Comparison of ENCODE assay signal across 23 cellular contexts in genomic region chr19:35991731-35992450, GRCh38. TPM values are rescaled to one million over a fixed set of nuclear protein-coding genes. Genes with fewer than 3 reads are reported as not detected.
A peak's percentile ranks its signal among the peaks of the same experiment; 100 is the strongest.
DNase-seq lines count a peak whose midpoint lies in the region; ATAC-seq, FAIRE-seq and TF ChIP-seq lines count a peak whose summit lies in the region.
"Had no signal": no experiment of that assay in that cellular context is flagged by ENCODE, and none has a peak within 500 bp of the region (broad histone marks: within the 10 kb centered on the region; RNA-seq: fewer than 3 reads in every experiment).

No MANE protein-coding gene starts in this region.

- ATAC-seq in HG03378 (IDR thresholded peaks at IDR 0.05; ENCODE audit: unreplicated experiment): no peak
- ATAC-seq: foreskin keratinocyte, left lung, pancreas, T-helper 17 cell had no signal

- peak; percentile 42 for DNase-seq in NCI-H2171 treated with DMSO at 0.1 percent for 48 hours (lab: John Stamatoyannopoulos, UW)
- DNase-seq in NCI-H2171 (lab: John Stamatoyannopoulos, UW): no peak
- DNase-seq in NCI-H82 treated with DMSO at 0.1 percent for 48 hours (lab: John Stamatoyannopoulos, UW; ENCODE audit: unreplicated experiment): peak; percentile 87
- peak; percentile 29 for DNase-seq in fibroblast of villous mesenchyme (ENCODE audit: low read depth)
- DNase-seq in stromal cell of bone marrow (ENCODE audit: low read depth): peak; percentile 21
- DNase-seq in UCSD-AML1 (lab: John Stamatoyannopoulos, UW; ENCODE audit: unreplicated experiment): no peak
- no peak for DNase-seq in GM12892 (ENCODE audit: insufficient read length)
- DNase-seq: activated effector memory CD4-positive, alpha-beta T cell treated with Interleukin-2 at 50 U/mL for 16 hours; amygdala; DMS53; foreskin keratinocyte; H9; NCI-H1436; NCI-H345; pancreas; SHP77; small intestine; T-helper 17 cell had no signal

- no peak for FAIRE-seq in GM12892 (lab: Jason Lieb, UNC)
- FAIRE-seq: GM18507, pancreas, small intestine had no signal

- no peak for TF ChIP-seq CTCF in fibroblast of villous mesenchyme (IDR thresholded peaks at IDR 0.05; ENCODE audit: insufficient read depth, low read depth, low read length)

- no peak for TF ChIP-seq POLR2A in GM12892 (IDR thresholded peaks at IDR 0.05; ENCODE audit: low read depth, low read length)

- no peak overlapping the region for H3K4me3 ChIP-seq in fibroblast of villous mesenchyme (ENCODE audit: low read depth, low read length)
- H3K4me3 ChIP-seq: BLaER1 treated with 17β-estradiol and CSF1 and Interleukin-3, amounts not matched to agents 10 nM and 100 nM; left lung; pancreas; thoracic aorta had no signal

RNA-seq across cellular contexts. Expression of gene SDHAF1, which starts 3.1 kb away (rescaled TPM):
- 12.5 and 15.5 TPM in 2 replicates for total RNA-seq in fibroblast of villous mesenchyme
- 12.2 TPM for polyA plus RNA-seq in GM12892 (2012; ENCODE audit: missing spikeins)

RNA-seq across cellular contexts. Expression of gene SYNE4, which starts 16.7 kb away (rescaled TPM):
- 0.32 TPM in 1 of 2 replicates, not detected in the other for total RNA-seq in fibroblast of villous mesenchyme
- 1.4 TPM for polyA plus RNA-seq in GM12892 (2012; ENCODE audit: missing spikeins)

RNA-seq across cellular contexts. Expression of gene ALKBH6, which starts 22.1 kb away (rescaled TPM):
- total RNA-seq in fibroblast of villous mesenchyme: 14.2 and 16.8 TPM in 2 replicates
- 40.1 TPM for polyA plus RNA-seq in GM12892 (2012; ENCODE audit: missing spikeins)

RNA-seq across cellular contexts. Expression of gene CLIP3, which starts 40.8 kb away (rescaled TPM):
- total RNA-seq in fibroblast of villous mesenchyme: 16.4 and 17.3 TPM in 2 replicates
- polyA plus RNA-seq in GM12892 (2012; ENCODE audit: missing spikeins): 1.2 TPM

RNA-seq across cellular contexts. Expression of gene LRFN3, which starts 55.7 kb away (rescaled TPM):
- 3.5 and 6.8 TPM in 2 replicates for total RNA-seq in fibroblast of villous mesenchyme
- polyA plus RNA-seq in GM12892 (2012; ENCODE audit: missing spikeins): 1.8 TPM

Comparison
In these comparisons a context has a peak if more than half of its experiments do, and no peak if none do; other contexts are left out.
1. DNase-seq: peak in NCI-H2171 treated with DMSO at 0.1 percent for 48 hours (single experiment), NCI-H82 treated with DMSO at 0.1 percent for 48 hours (single experiment), fibroblast of villous mesenchyme (single experiment) and stromal cell of bone marrow (single experiment); none in NCI-H2171 (single experiment), UCSD-AML1 (single experiment) and GM12892 (single experiment).